In genomic region chr11:66918751-66919150, GRCh38 we compare ENCODE assay signal across 33 cellular contexts. TPM values are rescaled to one million over a fixed set of nuclear protein-coding genes. Genes with fewer than 3 reads are reported as not detected.
"Had no signal": no experiment of that assay in that cellular context is flagged by ENCODE, and none has a peak within 500 bp of the region (broad histone marks: within the 10 kb centered on the region; RNA-seq: fewer than 3 reads in every experiment).

No MANE protein-coding gene starts in this region.

- H3K36me3 Mint-ChIP-seq: naive thymus-derived CD8-positive, alpha-beta T cell; stimulated activated effector memory CD8-positive, alpha-beta T cell treated with anti-CD3 and anti-CD28 coated beads, Interleukin-12 subunit alpha, Interleukin-12 subunit beta, amount 100 ng/mL, for 72 hours had no signal

- H3K4me1 Mint-ChIP-seq: stimulated activated effector memory CD8-positive, alpha-beta T cell treated with anti-CD3 and anti-CD28 coated beads, Interleukin-12 subunit alpha, Interleukin-12 subunit beta, amount 100 ng/mL, for 72 hours had no signal

- H3K27ac Mint-ChIP-seq: effector memory CD8-positive, alpha-beta T cell; naive thymus-derived CD8-positive, alpha-beta T cell; nephron progenitor cell; stimulated activated effector memory CD8-positive, alpha-beta T cell treated with anti-CD3 and anti-CD28 coated beads, Interleukin-12 subunit alpha, Interleukin-12 subunit beta, amount 100 ng/mL, for 72 hours had no signal

- H3K9me3 Mint-ChIP-seq: effector memory CD8-positive, alpha-beta T cell; naive thymus-derived CD8-positive, alpha-beta T cell; stimulated activated effector memory CD8-positive, alpha-beta T cell treated with anti-CD3 and anti-CD28 coated beads, Interleukin-12 subunit alpha, Interleukin-12 subunit beta, amount 100 ng/mL, for 72 hours had no signal

- H3K4me3 Mint-ChIP-seq: effector memory CD8-positive, alpha-beta T cell; naive thymus-derived CD8-positive, alpha-beta T cell; nephron progenitor cell; stimulated activated effector memory CD8-positive, alpha-beta T cell treated with anti-CD3 and anti-CD28 coated beads, Interleukin-12 subunit alpha, Interleukin-12 subunit beta, amount 100 ng/mL, for 72 hours had no signal

- DNase-seq: effector memory CD8-positive, alpha-beta T cell; erythroblast; esophagus squamous epithelium; foreskin melanocyte; glutamatergic neuron; heart right ventricle; hippocampal formation; left cardiac atrium; left lung; naive thymus-derived CD8-positive, alpha-beta T cell; nephron progenitor cell; occipital lobe; ovary; posterior cingulate gyrus; psoas muscle; right cardiac atrium; sigmoid colon; stimulated activated CD4-positive, alpha-beta T cell treated with anti-CD3 and anti-CD28 coated beads, Interleukin-2, amount 100 ng/mL, for 24 hours; stimulated activated CD4-positive, alpha-beta T cell treated with anti-CD3 and anti-CD28 coated beads, Interleukin-4, amount 100 ng/mL, for 24 hours; stimulated activated naive CD4-positive, alpha-beta T cell treated with Interleukin-2 at 50 U/mL for 16 hours; stomach; thyroid gland; trophoblast cell had no signal

RNA-seq across cellular contexts. Expression of gene C11orf86, which starts 56.4 kb away (rescaled TPM):
- total RNA-seq: dermis microvascular lymphatic vessel endothelial cell; esophagus squamous epithelium; heart right ventricle; kidney epithelial cell; left cardiac atrium; left lung; lower leg skin; lung microvascular endothelial cell; myocyte; naive thymus-derived CD8-positive, alpha-beta T cell; occipital lobe; psoas muscle; renal cortical epithelial cell; right cardiac atrium; sigmoid colon; skeletal muscle tissue; subcutaneous adipose tissue; temporal lobe; thyroid gland had no signal
